In genomic region chr10:132551093-132551807, GRCh38 we compare ENCODE assay signal across 8 cellular contexts. TPM values are rescaled to one million over a fixed set of nuclear protein-coding genes. Genes with fewer than 3 reads are reported as not detected.
DNase-seq lines count a peak whose midpoint lies in the region; ATAC-seq, FAIRE-seq and TF ChIP-seq lines count a peak whose summit lies in the region.

No MANE protein-coding gene starts in this region.

- H3K4me3 Mint-ChIP-seq in IgD-negative memory B cell, result peak overlapping the region; percentile 70 to 88 (median 78)

- no TSS peak for BruUV-seq in GM12878 (replicated peaks; lab: Mats Ljungman, UMichigan)

- DNase-seq in GM12892 (ENCODE audit: insufficient read length) (no peak), GM12878 (ENCODE audit: low read depth, low spot score) (no peak), G401 (ENCODE audit: low spot score) (no peak), NCI-H1105 (lab: John Stamatoyannopoulos, UW) (no peak), HK-2 (ENCODE audit: unreplicated experiment) (no peak)
- no peak for DNase-seq in stimulated activated CD4-positive, alpha-beta T cell treated with anti-CD3 and anti-CD28 coated beads, Interleukin-2, amount 100 ng/mL, for 48 hours

- RAD21 ChIA-PET in GM12878 (lab: Charles Lee; ENCODE audit: unreplicated experiment), result interaction anchor here (1.1 to 2.5 kb wide), 7 partner anchors 10 to 92 kb away, joined by 3 to 26 read pairs (median 6); no protein-coding TSS in a partner anchor

- H3K36me3 Mint-ChIP-seq in IgD-negative memory B cell, result no peaks in the 10 kb centered on the region

- H3K9ac ChIP-seq in GM12878 (ENCODE audit: control insufficient read depth, insufficient read depth, low read length), result no peak overlapping the region

- no peak for TF ChIP-seq POLR2A in GM12892 (IDR thresholded peaks at IDR 0.05; ENCODE audit: low read depth, low read length)
- TF ChIP-seq POLR2A in GM12878 (IDR thresholded peaks at IDR 0.05; ENCODE audit: low read depth, low read length), result peak; percentile 70

- no peaks in the 10 kb centered on the region for H3K9me3 Mint-ChIP-seq in IgD-negative memory B cell

- H3K4me3 ChIP-seq in GM12878, result no peak overlapping the region

- SMC1A ChIA-PET in GM12878 (lab: Charles Lee; ENCODE audit: uncharacterized antibody, unreplicated experiment), result interaction anchor here (1.2 to 2.1 kb wide), 8 partner anchors 9 to 92 kb away, joined by 3 to 16 read pairs (median 9); no protein-coding TSS in a partner anchor

- H3K4me2 ChIP-seq in GM12878 (ENCODE audit: control insufficient read depth, insufficient read depth), result peak overlapping the region; percentile 6

- intact Hi-C loops in GM12878 (cut with micrococcal nuclease; ENCODE audit: unreplicated experiment), result no loop called here

- CTCF ChIA-PET in GM12878 (lab: Yijun Ruan, JAX), result interaction anchor here (0.8 to 2.6 kb wide), 7 partner anchors 9 to 93 kb away, joined by 3 to 26 read pairs (median 9); no protein-coding TSS in a partner anchor

- TF ChIP-seq CTCF in GM12878 (IDR thresholded peaks at IDR 0.05 in 2 of 3, conservative IDR thresholded peaks at IDR 0.05 in 1 of 3; ENCODE audit: control insufficient read depth in 2 of 3, extremely low read depth in 1 of 3, insufficient read depth in 1 of 3, low read depth in 3 of 3, low read length in 3 of 3), result peak in 1 of 3 experiments; percentile 8; a peak in 2 of 6 replicates

- H3K27me3 ChIP-seq in GM12878 (replicated peaks in 1 of 2; ENCODE audit: control insufficient read depth in 2 of 2, insufficient read depth in 2 of 2, low read length in 1 of 2), result no peaks in the 10 kb centered on the region; a peak in 1 of 4 replicates

- FAIRE-seq in GM12892 (lab: Jason Lieb, UNC) (peak; percentile 76), GM12878 (lab: Jason Lieb, UNC) (peak; percentile 49)

- H4K20me1 ChIP-seq in GM12878 (ENCODE audit: control insufficient read depth, insufficient read depth), result no peaks in the 10 kb centered on the region; the same call in 1 of the 2 replicates

- TF ChIP-seq RAD21 in GM12878 (IDR thresholded peaks at IDR 0.05; ENCODE audit: insufficient read depth, low read depth, low read length), result peak; percentile 23; the same call in 1 of the 2 replicates

- peak overlapping the region; percentile 22; the same call in 1 of the 2 replicates for H2AFZ ChIP-seq in GM12878 (ENCODE audit: control insufficient read depth, low read depth, low read length)

- no peaks in the 10 kb centered on the region; the same call in 2 of the 3 replicates for H3K9me3 ChIP-seq in GM12878 (replicated peaks; ENCODE audit: control insufficient read depth, insufficient read depth, low read length)

- POLR2A ChIA-PET in GM12878 (lab: Charles Lee), result interaction anchor here (0.6 to 2.2 kb wide), 5 partner anchors 9 to 129 kb away, joined by 3 to 10 read pairs (median 4); no protein-coding TSS in a partner anchor

- no peaks in the 10 kb centered on the region; a peak in 1 of 4 replicates for H3K36me3 ChIP-seq in GM12878 (ENCODE audit: control insufficient read depth in 2 of 2, insufficient read depth in 2 of 2, low read length in 1 of 2)

- peaks cover 30% of the 10 kb centered on the region for H3K4me1 ChIP-seq in GM12878 (ENCODE audit: control insufficient read depth, insufficient read depth, low read length)

- no peaks in the 10 kb centered on the region; the same call in none of the 2 replicates for H3K79me2 ChIP-seq in GM12878 (ENCODE audit: control insufficient read depth, insufficient read depth, low read length)

- no peak for TF ChIP-seq EP300 in GM12878 (IDR thresholded peaks at IDR 0.05; ENCODE audit: borderline replicate concordance in 1 of 2, control insufficient read depth in 1 of 2, low read depth in 2 of 2, low read length in 2 of 2)

- H3K27ac ChIP-seq in GM12878 (ENCODE audit: control insufficient read depth, insufficient read depth), result no peak overlapping the region; the same call in 1 of the 2 replicates

- in situ Hi-C loops in GM12878 (cut with MboI), result no loop called here
- in situ Hi-C loops in G401 (cut with HindIII; ENCODE audit: low sequenced_read_pairs), result no loop called here

- H3K27me3 Mint-ChIP-seq in IgD-negative memory B cell, result no peaks in the 10 kb centered on the region

- H3K27ac Mint-ChIP-seq in IgD-negative memory B cell, result peak overlapping the region in 2 of 3 donors; percentile 92 to 95

- peaks cover 37 to 39% (median 38%) of the 10 kb centered on the region in 3 donors for H3K4me1 Mint-ChIP-seq in IgD-negative memory B cell

- WGBS in GM12878 (ENCODE audit: insufficient coverage, insufficient replicate concordance, low lambda C conversion rate, missing lambda C conversion rate), result 6% methylated on average over 15 of the region's 15 CpGs

- ATAC-seq in GM21360 (IDR thresholded peaks at IDR 0.05; ENCODE audit: unreplicated experiment), result peak; percentile 54
- ATAC-seq in GM12878, result peak; percentile 77

TF ChIP-seq in GM12878, 131 proteins besides CTCF, POLR2A, EP300 and RAD21:
- TF ChIP-seq SRF (IDR thresholded peaks at IDR 0.05; ENCODE audit: low read depth in 2 of 2, low read length in 2 of 2), result no peak
- 0 out of 2 replicates have a peak, but pooled peaks have one; percentile 13 for TF ChIP-seq CREB1 (IDR thresholded peaks at IDR 0.05; ENCODE audit: low read depth)
- TF ChIP-seq TCF12 (IDR thresholded peaks at IDR 0.05; ENCODE audit: low read depth, low read length), result 0 out of 2 replicates have a peak, but pooled peaks have one; percentile 16
- 0 out of 2 replicates have a peak, but pooled peaks have one; percentile 19 for TF ChIP-seq TAF1 (IDR thresholded peaks at IDR 0.05; ENCODE audit: borderline replicate concordance, low read depth, low read length)
- TF ChIP-seq BHLHE40 (IDR thresholded peaks at IDR 0.05; ENCODE audit: borderline replicate concordance in 1 of 2, low read depth in 2 of 2, low read length in 1 of 2), result no peak
- TF ChIP-seq TCF3 (IDR thresholded peaks at IDR 0.05; ENCODE audit: borderline replicate concordance, insufficient read depth, low read depth, low read length), result peak; percentile 82

RNA-seq across cellular contexts. Expression of gene INPP5A, which starts 13.7 kb away (rescaled TPM):
- polyA plus RNA-seq in GM12892 (2012; ENCODE audit: missing spikeins), result 3.6 TPM
- polyA plus RNA-seq in IgD-negative memory B cell (0.94 TPM), GM12878 (2011; rRNA removed) (12.3 and 14.7 TPM in 2 replicates), GM12878 (2014; fragmentation: Illumina TruSeq; extraction: Trizol) (4.8 and 4.9 TPM in 2 replicates), GM12878 (2014; fragmentation: Nextera tagmentation; extraction: Ambion mirVana) (1 to 10 TPM in 1 of 2 experiments, under 1 TPM in 1; 0.52 to 1.7 TPM), GM12878 (2014; rRNA removed) (8.0 and 9.0 TPM in 2 replicates), GM12878 (2016; fragmentation: Nextera tagmentation; extraction: Ambion mirVana) (under 1 TPM; 0.69 to 0.74 TPM)
- total RNA-seq in GM12878 (2013; cell fraction: nucleolus; rRNA removed), result 48.1 and 49.5 TPM in 2 replicates
- total RNA-seq in GM12878 (2014; rRNA removed) (9.3 and 12.8 TPM in 2 replicates), GM12878 (2014; rRNA removed; fragmentation: Illumina TruSeq; extraction: Trizol) (7.8 and 8.8 TPM in 2 replicates), GM12878 (2021) (13.3 and 15.0 TPM in 2 replicates)
- 2.9 TPM for polyA plus RNA-seq in GM12878 (2011; ENCODE audit: low read depth)
- 11.5 and 13.5 TPM in 2 replicates for polyA plus RNA-seq in GM12878 (2011; cell fraction: cytosol; rRNA removed)
- 22.4 and 29.0 TPM in 2 replicates for polyA plus RNA-seq in GM12878 (2011; cell fraction: nucleus; rRNA removed)
- 3.6 and 5.4 TPM in 2 replicates for polyA plus RNA-seq in GM12878 (2012)
- 18.4 and 20.3 TPM in 2 replicates for polyA minus RNA-seq in GM12878 (2011; rRNA and poly(A)+ RNA removed)
- 8.1 and 10.2 TPM in 2 replicates for polyA minus RNA-seq in GM12878 (2011; cell fraction: cytosol; rRNA and poly(A)+ RNA removed)
- 27.4 and 28.0 TPM in 2 replicates for polyA minus RNA-seq in GM12878 (2011; cell fraction: nucleus; rRNA and poly(A)+ RNA removed)
- total RNA-seq in G401 (2014; rRNA removed; shearing (Covaris generic)), result 22.8 and 44.3 TPM in 2 replicates
